8 cellular contexts compared by ENCODE assay signal in the genomic region with DNA sequence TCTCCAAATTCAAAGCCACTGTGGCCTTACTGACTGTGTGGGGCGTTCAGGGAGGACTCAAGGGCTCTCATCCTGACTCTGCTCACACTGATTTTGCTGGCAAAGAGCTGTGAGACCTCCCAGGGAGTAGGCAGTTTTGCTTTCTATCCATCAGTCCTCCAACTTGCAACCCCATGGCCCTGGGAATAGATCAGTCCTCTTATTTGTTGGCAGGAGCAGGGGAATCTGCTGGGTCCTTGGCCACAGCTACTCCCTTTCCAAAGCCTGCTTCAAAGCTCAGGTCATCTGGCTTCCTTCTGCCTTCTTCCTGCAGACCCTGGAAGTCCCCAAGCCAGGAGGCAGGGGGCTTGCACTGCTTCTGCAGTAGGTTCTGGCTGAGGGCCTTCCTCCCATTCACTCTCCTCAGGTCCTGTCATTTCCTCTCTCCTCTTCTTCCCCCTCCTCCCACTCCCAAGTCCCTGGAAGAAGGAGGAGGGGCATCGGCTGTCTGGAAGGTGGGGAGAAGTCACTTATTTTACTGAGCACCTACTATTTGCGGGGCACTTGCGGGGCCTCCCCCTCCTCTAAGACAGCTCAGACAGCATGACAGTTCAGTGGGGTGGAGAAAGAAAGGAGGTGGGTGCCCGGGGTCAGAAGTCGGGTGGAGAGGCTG. TPM values are rescaled to one million over a fixed set of nuclear protein-coding genes. Genes with fewer than 3 reads are reported as not detected.
DNase-seq lines count a peak whose midpoint lies in the region; ATAC-seq, FAIRE-seq and TF ChIP-seq lines count a peak whose summit lies in the region.

No MANE protein-coding gene starts in this region.

- no peak overlapping the region for H2AFZ ChIP-seq in K562 (ENCODE audit: low read depth, low read length)

- no peaks in the 10 kb centered on the region for H4K20me1 ChIP-seq in K562 (replicated peaks; ENCODE audit: control insufficient read depth, insufficient read depth, low read length)

- ATAC-seq in heart right ventricle (peak in 6 of 8 donors; percentile 2 to 32 (median 14)), left ventricle myocardium superior (no peak), K562 (no peak), right lobe of liver (peak in 2 of 4 donors; percentile 15 to 20), upper lobe of right lung (peak; percentile 2), HG03432 (IDR thresholded peaks at IDR 0.05; ENCODE audit: unreplicated experiment) (no peak)

- TF ChIP-seq POLR2A in K562 (conservative IDR thresholded peaks at IDR 0.05): no peak
- no peak for TF ChIP-seq POLR2A in right lobe of liver (IDR thresholded peaks at IDR 0.05)

- no peaks in the 10 kb centered on the region for H3K79me2 ChIP-seq in K562 (ENCODE audit: control insufficient read depth, insufficient read depth, low read length)

- H3K27ac ChIP-seq in heart right ventricle: peak overlapping the region in 9 of 10 donors; percentile 84 to 94 (median 89)
- H3K27ac ChIP-seq in K562 (ENCODE audit: extremely low read depth, low read depth, low read length): no peak overlapping the region
- H3K27ac ChIP-seq in right lobe of liver: no peak overlapping the region
- H3K27ac ChIP-seq in upper lobe of right lung: no peak overlapping the region

- H3K4me3 ChIP-seq in heart right ventricle: peak overlapping the region in 9 of 10 donors; percentile 61 to 86 (median 72)
- no peak overlapping the region for H3K4me3 ChIP-seq in K562
- peak overlapping the region; percentile 43 to 56 (median 49) for H3K4me3 ChIP-seq in right lobe of liver
- peak overlapping the region; percentile 58 for H3K4me3 ChIP-seq in upper lobe of right lung

- H3K9me1 ChIP-seq in K562 (ENCODE audit: control insufficient read depth, insufficient read depth, low read length): no peaks in the 10 kb centered on the region

- 36 to 38% methylated on average over 6 of the region's 6 CpGs for WGBS in heart right ventricle, 2 donors
- WGBS in K562 (ENCODE audit: insufficient coverage, low coverage, missing lambda C conversion rate): 10% methylated on average over 3 of the region's 6 CpGs
- WGBS in right lobe of liver (ENCODE audit: insufficient coverage, low coverage, low lambda C conversion rate, missing lambda C conversion rate): 17% methylated on average over 6 of the region's 6 CpGs

- no peaks in the 10 kb centered on the region for H3K36me3 ChIP-seq in heart right ventricle
- no peaks in the 10 kb centered on the region for H3K36me3 ChIP-seq in K562 (ENCODE audit: control insufficient read depth, insufficient read depth, low read length)
- no peaks in the 10 kb centered on the region for H3K36me3 ChIP-seq in right lobe of liver
- H3K36me3 ChIP-seq in upper lobe of right lung: no peaks in the 10 kb centered on the region

- intact Hi-C loops in heart right ventricle (cut with DNase I) (loop anchor here in 3 of 10 donors (10.0 kb wide), 2 partner anchors 337 to 437 kb away; no protein-coding TSS in a partner anchor), left ventricle myocardium superior (cut with micrococcal nuclease) (no loop called here), K562 (cut with micrococcal nuclease) (loop anchor here (10.0 kb wide), 1 partner anchor 437 kb away; no protein-coding TSS in a partner anchor), right lobe of liver (cut with DNase I) (no loop called here), upper lobe of right lung (cut with DNase I) (no loop called here)

- no peak overlapping the region; a peak in 1 of 4 replicates for H3K9ac ChIP-seq in K562 (ENCODE audit: insufficient read depth in 1 of 2, low read depth in 2 of 2, low read length in 2 of 2)

- no TSS peak for BruUV-seq in K562 (replicated peaks; lab: Mats Ljungman, UMichigan)

- DNase-seq in heart right ventricle (no peak), left ventricle myocardium superior (no peak), K562 (ENCODE audit: extremely low read depth in 1 of 4, low spot score in 3 of 4) (peak in 1 of 4 experiments; percentile 9), right lobe of liver (no peak), upper lobe of right lung (no peak), NCI-H2196 treated with DMSO at 0.1 percent for 48 hours (lab: John Stamatoyannopoulos, UW; ENCODE audit: unreplicated experiment) (no peak)
- no peak for DNase-seq in stimulated activated CD4-positive, alpha-beta T cell treated with anti-CD3 and anti-CD28 coated beads, Interleukin-2, amount 100 ng/mL, for 24 hours

- H3K4me1 ChIP-seq in heart right ventricle: peaks cover 9 to 87% (median 64%) of the 10 kb centered on the region in 9 donors
- H3K4me1 ChIP-seq in K562 (replicated peaks in 1 of 2; ENCODE audit: control insufficient read depth in 2 of 2, insufficient read depth in 2 of 2, low read length in 2 of 2): peaks cover 23 to 28% of the 10 kb centered on the region in 2 experiments
- H3K4me1 ChIP-seq in right lobe of liver: peaks cover 0 to 8% (median 2%) of the 10 kb centered on the region in 4 donors
- H3K4me1 ChIP-seq in upper lobe of right lung: peaks cover 46% of the 10 kb centered on the region

- no peak for FAIRE-seq in K562 (lab: Jason Lieb, UNC)

- H3K27me3 ChIP-seq in heart right ventricle (peaks cover 0 to 5% (median 0%) of the 10 kb centered on the region in 7 donors), K562 (ENCODE audit: control insufficient read depth in 2 of 2, insufficient read depth in 2 of 2, low read length in 2 of 2) (peaks cover 25 to 45% of the 10 kb centered on the region in 2 experiments), right lobe of liver (no peaks in the 10 kb centered on the region), upper lobe of right lung (peaks cover 11% of the 10 kb centered on the region)

- no peak overlapping the region for H3K4me2 ChIP-seq in K562 (ENCODE audit: insufficient read depth, low read length)

- CTCF ChIA-PET in K562 (lab: Yijun Ruan, JAX; ENCODE audit: low intra/inter-chr PET ratio): no interaction called here

- no peak for TF ChIP-seq EP300 in K562 (IDR thresholded peaks at IDR 0.05; ENCODE audit: low read length)

- no peak for TF ChIP-seq RAD21 in K562 (CRISPR knock-in tag; conservative IDR thresholded peaks at IDR 0.05 in 1 of 2, IDR thresholded peaks at IDR 0.05 in 1 of 2)

- TF ChIP-seq CTCF in heart right ventricle (IDR thresholded peaks at IDR 0.05): no peak
- TF ChIP-seq CTCF in K562 (IDR thresholded peaks at IDR 0.05 in 2 of 3, conservative IDR thresholded peaks at IDR 0.05 in 1 of 3; ENCODE audit: insufficient read depth in 2 of 3, low read depth in 1 of 3, low read length in 3 of 3): no peak
- TF ChIP-seq CTCF in right lobe of liver (IDR thresholded peaks at IDR 0.05): no peak
- TF ChIP-seq CTCF in upper lobe of right lung (IDR thresholded peaks at IDR 0.05): no peak

- no peaks in the 10 kb centered on the region for H3K9me3 ChIP-seq in heart right ventricle
- no peaks in the 10 kb centered on the region for H3K9me3 ChIP-seq in K562 (replicated peaks; ENCODE audit: control insufficient read depth, insufficient read depth, low read depth, low read length)
- no peaks in the 10 kb centered on the region for H3K9me3 ChIP-seq in right lobe of liver
- H3K9me3 ChIP-seq in upper lobe of right lung: no peaks in the 10 kb centered on the region

- in situ Hi-C loops in K562 (cut with MboI): no loop called here

- POLR2A ChIA-PET in K562 (lab: Yijun Ruan, JAX): interaction anchor here (0.5 to 1.4 kb wide), 5 partner anchors 13 to 289 kb away, joined by 3 to 7 read pairs (median 3); no protein-coding TSS in a partner anchor

RNA-seq across cellular contexts. Expression of a gene that starts 0.8 kb away (rescaled TPM):
- total RNA-seq in heart right ventricle: 100 to 1,000 TPM in 3 of 10 donors, 10 to 100 TPM in 7; 29.5 to 111 (median 89.0) TPM
- polyA plus RNA-seq in heart right ventricle: 10 to 100 TPM; 13.7 to 61.5 TPM
- total RNA-seq in left ventricle myocardium superior: 63.3 TPM
- 12.5 and 15.1 TPM in 2 replicates for total RNA-seq in K562 (2011; cell fraction: chromatin; rRNA removed; ENCODE audit: low replicate concordance)
- total RNA-seq in K562 (2011; cell fraction: nucleolus; rRNA removed): 5.0 and 6.2 TPM in 2 replicates
- 10.3 and 12.7 TPM in 2 replicates for total RNA-seq in K562 (2011; cell fraction: nucleoplasm; rRNA removed)
- total RNA-seq in K562 (2014; rRNA removed): 4.5 and 4.9 TPM in 2 replicates
- total RNA-seq in K562 (2014; rRNA removed; fragmentation: Illumina TruSeq; extraction: Trizol): 3.2 and 3.7 TPM in 2 replicates
- total RNA-seq in K562 (2015; rRNA removed; fragmentation: Illumina TruSeq; extraction: Trizol): 2.9 and 3.3 TPM in 2 replicates
- total RNA-seq in K562 (2021): 15.4 and 16.8 TPM in 2 replicates
- polyA plus RNA-seq in K562 (2011; rRNA removed): 0.91 TPM in 2 replicates
- 0.63 and 0.92 TPM in 2 replicates for polyA plus RNA-seq in K562 (2011; cell fraction: cytosol; rRNA removed)
- 2.0 and 4.7 TPM in 2 replicates for polyA plus RNA-seq in K562 (2011; cell fraction: nucleus; rRNA removed)
- 16.3 and 25.4 TPM in 2 replicates for polyA plus RNA-seq in K562 (2012)
- 10.7 and 13.2 TPM in 2 replicates for polyA plus RNA-seq in K562 (2014; fragmentation: Illumina TruSeq; extraction: Trizol)
- 1 to 10 TPM; 1.8 to 2.1 TPM for polyA plus RNA-seq in K562 (2014; fragmentation: Nextera tagmentation; extraction: Ambion mirVana)
- polyA plus RNA-seq in K562 (2014; rRNA removed): 4.2 and 5.6 TPM in 2 replicates
- 1.5 and 1.9 TPM in 2 replicates for polyA minus RNA-seq in K562 (2011; rRNA and poly(A)+ RNA removed)
- 3.9 and 4.1 TPM in 2 replicates for polyA minus RNA-seq in K562 (2011; cell fraction: cytosol; rRNA and poly(A)+ RNA removed)
- polyA minus RNA-seq in K562 (2011; cell fraction: nucleus; rRNA and poly(A)+ RNA removed): 2.9 and 3.0 TPM in 2 replicates
- 1 to 10 TPM; 2.1 to 7.4 (median 3.7) TPM for total RNA-seq in right lobe of liver
- total RNA-seq in upper lobe of right lung: 34.1 TPM

RNA-seq across cellular contexts. Expression of a gene that starts 31.2 kb away (rescaled TPM):
- total RNA-seq in heart right ventricle (100 to 1,000 TPM in 1 of 10 donors, 10 to 100 TPM in 9; 48.1 to 103 (median 58.9) TPM), left ventricle myocardium superior (41.4 TPM), K562 (2014; rRNA removed) (23.7 and 30.8 TPM in 2 replicates), K562 (2014; rRNA removed; fragmentation: Illumina TruSeq; extraction: Trizol) (19.6 and 22.6 TPM in 2 replicates), K562 (2015; rRNA removed; fragmentation: Illumina TruSeq; extraction: Trizol) (28.3 and 30.3 TPM in 2 replicates), K562 (2021) (25.7 and 28.2 TPM in 2 replicates), right lobe of liver (100 to 1,000 TPM in 2 of 6 experiments, 10 to 100 TPM in 4; 54.9 to 158 (median 87.0) TPM), upper lobe of right lung (280 TPM)
- polyA plus RNA-seq in heart right ventricle (100 to 1,000 TPM in 1 of 2 donors, 10 to 100 TPM in 1; 74.5 to 104 TPM), K562 (2011; rRNA removed) (21.3 and 23.7 TPM in 2 replicates), K562 (2014; fragmentation: Illumina TruSeq; extraction: Trizol) (34.6 and 39.4 TPM in 2 replicates), K562 (2014; fragmentation: Nextera tagmentation; extraction: Ambion mirVana) (10 to 100 TPM in 1 of 2 experiments, 1 to 10 TPM in 1; 6.8 to 11.0 TPM), K562 (2014; rRNA removed) (24.9 and 32.1 TPM in 2 replicates)
- 6.5 and 10.3 TPM in 2 replicates for total RNA-seq in K562 (2011; cell fraction: chromatin; rRNA removed; ENCODE audit: low replicate concordance)
- 7.0 and 7.5 TPM in 2 replicates for total RNA-seq in K562 (2011; cell fraction: nucleolus; rRNA removed)
- 7.3 and 8.9 TPM in 2 replicates for total RNA-seq in K562 (2011; cell fraction: nucleoplasm; rRNA removed)
- 29.2 and 43.4 TPM in 2 replicates for polyA plus RNA-seq in K562 (2011; cell fraction: cytosol; rRNA removed)
- polyA plus RNA-seq in K562 (2011; cell fraction: nucleus; rRNA removed): 14.3 and 20.0 TPM in 2 replicates
- polyA plus RNA-seq in K562 (2012): 39.0 and 47.5 TPM in 2 replicates
- 14.3 and 19.7 TPM in 2 replicates for polyA minus RNA-seq in K562 (2011; rRNA and poly(A)+ RNA removed)
- polyA minus RNA-seq in K562 (2011; cell fraction: cytosol; rRNA and poly(A)+ RNA removed): 12.0 and 16.7 TPM in 2 replicates
- 7.7 and 8.8 TPM in 2 replicates for polyA minus RNA-seq in K562 (2011; cell fraction: nucleus; rRNA and poly(A)+ RNA removed)

Comparison
In these comparisons a context has a peak if more than half of its experiments do, and no peak if none do; other contexts are left out.
1. ATAC-seq: peak in heart right ventricle (6 of 8) and upper lobe of right lung (single experiment); none in left ventricle myocardium superior (single experiment), K562 (single experiment) and HG03432 (single experiment).
2. H3K27ac ChIP-seq: peak in heart right ventricle (9 of 10); none in K562 (single experiment), right lobe of liver (0 of 3) and upper lobe of right lung (single experiment).